In the genomic region with DNA sequence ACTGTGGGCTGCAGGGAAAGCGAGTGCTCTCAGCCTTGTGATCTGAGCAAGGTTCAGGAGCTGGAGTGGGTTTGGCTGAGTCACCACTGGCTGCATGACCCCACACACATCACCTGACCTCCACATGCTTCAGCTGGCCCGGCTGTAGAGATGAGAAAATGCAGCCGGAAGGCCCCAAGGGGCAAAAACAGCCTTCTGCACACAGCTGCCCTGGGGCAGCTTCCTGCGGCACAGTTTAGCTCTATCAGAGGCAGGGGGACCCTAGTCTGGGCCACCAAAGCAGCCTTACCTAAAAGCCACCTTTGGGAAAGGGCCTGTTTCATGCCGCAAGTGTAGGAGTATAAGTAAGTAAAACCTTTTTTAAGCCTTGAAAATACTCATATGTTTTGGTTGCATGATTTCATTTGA, we compare ENCODE assay signal across 8 cellular contexts.
DNase-seq lines count a peak whose midpoint lies in the region; ATAC-seq and TF ChIP-seq lines count a peak whose summit lies in the region.

No MANE protein-coding gene starts in this region.

- H3K36me3 ChIP-seq in adrenal gland (replicated peaks in 1 of 2): no peaks in the 10 kb centered on the region
- H3K36me3 ChIP-seq in CD8-positive, alpha-beta memory T cell (ENCODE audit: insufficient read depth, low read length): no peaks in the 10 kb centered on the region

- H3K4me3 ChIP-seq in AG10803 (ENCODE audit: low read length): no peak overlapping the region
- no peak overlapping the region for H3K4me3 ChIP-seq in adrenal gland
- H3K4me3 ChIP-seq in CD8-positive, alpha-beta memory T cell (ENCODE audit: low read length): no peak overlapping the region

- H3K36me3 Mint-ChIP-seq in CD8-positive, alpha-beta memory T cell: peaks cover 0 to 5% (median 0%) of the 10 kb centered on the region in 3 donors
- peaks cover 3 to 9% (median 7%) of the 10 kb centered on the region in 3 donors for H3K36me3 Mint-ChIP-seq in immature natural killer cell

- CTCF ChIA-PET in CD8-positive, alpha-beta memory T cell (lab: Charles Lee): no interaction called here

- POLR2A ChIA-PET in CD8-positive, alpha-beta memory T cell (lab: Charles Lee): no interaction called here

- H3K27me3 ChIP-seq in adrenal gland: no peaks in the 10 kb centered on the region
- H3K27me3 ChIP-seq in CD8-positive, alpha-beta memory T cell (ENCODE audit: insufficient read depth, low read length, poor library complexity, severe bottlenecking): no peaks in the 10 kb centered on the region

- H3K27ac ChIP-seq in adrenal gland: peak overlapping the region in 4 of 5 donors; percentile 21 to 84 (median 60)
- no peak overlapping the region for H3K27ac ChIP-seq in CD8-positive, alpha-beta memory T cell (ENCODE audit: low read depth, low read length)

- TF ChIP-seq CTCF in AG10803 (conservative IDR thresholded peaks at IDR 0.05; ENCODE audit: low read length) (no peak), adrenal gland (IDR thresholded peaks at IDR 0.05) (no peak)

- DNase-seq in AG10803 (ENCODE audit: low read depth) (peak; percentile 45), adrenal gland (peak; percentile 45 to 80 (median 74)), left colon (peak; percentile 21 to 43), immature natural killer cell (no peak)
- no peak for DNase-seq in activated CD8-positive, alpha-beta memory T cell treated with anti-CD3 and anti-CD28 coated beads, Interleukin-2, amount 50 U/mL, for 4 hours
- DNase-seq in CD8-positive, alpha-beta memory T cell: no peak

- WGBS in adrenal gland, 4 donors: 42 to 44% (median 44%) methylated on average over 5 of the region's 5 CpGs

- no peak overlapping the region for H3K27ac Mint-ChIP-seq in CD8-positive, alpha-beta memory T cell
- H3K27ac Mint-ChIP-seq in immature natural killer cell: no peak overlapping the region

- peaks cover 11 to 21% (median 15%) of the 10 kb centered on the region in 5 donors for H3K9me3 Mint-ChIP-seq in CD8-positive, alpha-beta memory T cell
- peaks cover 4 to 15% (median 11%) of the 10 kb centered on the region in 6 donors for H3K9me3 Mint-ChIP-seq in immature natural killer cell

- intact Hi-C loops in adrenal gland (cut with DNase I): no loop called here
- intact Hi-C loops in left colon (cut with DNase I, micrococcal nuclease): no loop called here

- no peak for TF ChIP-seq POLR2A in adrenal gland (IDR thresholded peaks at IDR 0.05)

- peaks cover 17 to 36% of the 10 kb centered on the region in 2 donors for H3K27me3 Mint-ChIP-seq in CD8-positive, alpha-beta memory T cell
- peaks cover 2 to 5% (median 4%) of the 10 kb centered on the region in 3 donors for H3K27me3 Mint-ChIP-seq in immature natural killer cell (ENCODE audit: low read depth in 3 of 3)

- H3K4me1 Mint-ChIP-seq in CD8-positive, alpha-beta memory T cell: no peaks in the 10 kb centered on the region
- H3K4me1 Mint-ChIP-seq in immature natural killer cell: no peaks in the 10 kb centered on the region

- ATAC-seq in GM19324 (IDR thresholded peaks at IDR 0.05; ENCODE audit: low FRiP score, unreplicated experiment): peak; percentile 79
- peak; percentile 91 for ATAC-seq in HG03139 (IDR thresholded peaks at IDR 0.05; ENCODE audit: unreplicated experiment)
- no peak for ATAC-seq in left colon

- H3K4me3 Mint-ChIP-seq in CD8-positive, alpha-beta memory T cell: no peak overlapping the region
- H3K4me3 Mint-ChIP-seq in immature natural killer cell: no peak overlapping the region

- H3K4me1 ChIP-seq in adrenal gland (replicated peaks in 1 of 2): peaks cover 11 to 16% of the 10 kb centered on the region in 2 donors
- H3K4me1 ChIP-seq in CD8-positive, alpha-beta memory T cell (ENCODE audit: insufficient read depth, low read length): no peaks in the 10 kb centered on the region

- no peaks in the 10 kb centered on the region for H3K9me3 ChIP-seq in adrenal gland (replicated peaks in 1 of 3)
- H3K9me3 ChIP-seq in CD8-positive, alpha-beta memory T cell (ENCODE audit: low read length): no peaks in the 10 kb centered on the region

Comparison
In these comparisons a context has a peak if more than half of its experiments do, and no peak if none do; other contexts are left out.
1. DNase-seq: peak in AG10803 (single experiment), adrenal gland (7 of 7) and left colon (2 of 2); none in activated CD8-positive, alpha-beta memory T cell treated with anti-CD3 and anti-CD28 coated beads, Interleukin-2, amount 50 U/mL, for 4 hours (single experiment), CD8-positive, alpha-beta memory T cell (0 of 5) and immature natural killer cell (0 of 3).